ENCODE assay signal across 1 cellular context in genomic region chr19:2755448-2755705, GRCh38.
TF ChIP-seq lines count a peak whose summit lies in the region.

No MANE protein-coding gene starts in this region.

TF ChIP-seq in HCT116, 20 proteins besides CTCF, POLR2A, EP300 and RAD21 (continued from another document):
- TF ChIP-seq ATF3 (IDR thresholded peaks at IDR 0.05) (no peak), MAX (IDR thresholded peaks at IDR 0.05) (no peak), YY1 (IDR thresholded peaks at IDR 0.05; ENCODE audit: extremely low read depth, insufficient replicate concordance, low read depth, low read length) (no peak), ZNF274 (IDR thresholded peaks at IDR 0.05; ENCODE audit: low read depth, low read length) (no peak), ZBTB33 (IDR thresholded peaks at IDR 0.05; ENCODE audit: extremely low read depth, insufficient replicate concordance, low read length) (no peak)
